Comparison of ENCODE assay signal across 1 cellular context in the genomic region with DNA sequence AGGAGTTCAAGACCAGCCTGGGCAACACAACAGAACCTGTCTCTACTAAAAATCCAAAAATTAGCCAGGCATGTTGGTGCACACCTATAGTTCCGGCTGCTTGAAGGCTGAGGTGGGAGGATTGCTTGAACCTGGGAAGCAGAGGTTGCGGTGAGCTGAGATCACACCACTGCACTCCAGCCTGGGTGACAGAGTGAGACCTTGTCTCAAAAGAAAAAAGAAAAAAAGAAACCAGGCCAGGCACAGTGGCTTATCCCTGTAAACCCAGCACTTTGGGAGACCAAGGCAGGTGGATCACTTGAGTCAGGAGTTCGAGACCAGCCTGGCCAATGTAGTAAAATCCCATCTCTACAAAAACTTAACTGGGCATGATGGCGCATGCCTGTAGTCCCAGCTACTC. TPM values are rescaled to one million over a fixed set of nuclear protein-coding genes. Genes with fewer than 3 reads are reported as not detected.
"Had no signal": no experiment of that assay in that cellular context is flagged by ENCODE, and none has a peak within 500 bp of the region (broad histone marks: within the 10 kb centered on the region; RNA-seq: fewer than 3 reads in every experiment).

No MANE protein-coding gene starts in this region.

RNA-seq across cellular contexts. Expression of a gene that starts 33.9 kb away (rescaled TPM):
- total RNA-seq: G401 had no signal
